ENCODE assay signal across 1 cellular context in genomic region chr1:32715901-32716311, GRCh38.
TF ChIP-seq lines count a peak whose summit lies in the region.

No MANE protein-coding gene starts in this region.

TF ChIP-seq in WTC11, 78 proteins besides CTCF, POLR2A, EP300 and RAD21 (continued from another document):
- TF ChIP-seq KAT7 (CRISPR knock-in tag; IDR thresholded peaks at IDR 0.05; ENCODE audit: borderline replicate concordance), result no peak
- no peak for TF ChIP-seq ZNF281 (CRISPR knock-in tag; IDR thresholded peaks at IDR 0.05)
- no peak for TF ChIP-seq ETV6 (CRISPR knock-in tag; IDR thresholded peaks at IDR 0.05)
- no peak for TF ChIP-seq E2F4 (CRISPR knock-in tag; IDR thresholded peaks at IDR 0.05; ENCODE audit: borderline replicate concordance, low read depth)
- no peak for TF ChIP-seq SP1 (CRISPR knock-in tag; conservative IDR thresholded peaks at IDR 0.05)
- TF ChIP-seq FOXP4 (CRISPR knock-in tag; IDR thresholded peaks at IDR 0.05), result no peak
- TF ChIP-seq MLX (CRISPR knock-in tag; IDR thresholded peaks at IDR 0.05), result no peak
- TF ChIP-seq ZMAT4 (CRISPR knock-in tag; IDR thresholded peaks at IDR 0.05), result no peak
TF ChIP-seq in WTC11: peak in this region for 0.
